In the genomic region with DNA sequence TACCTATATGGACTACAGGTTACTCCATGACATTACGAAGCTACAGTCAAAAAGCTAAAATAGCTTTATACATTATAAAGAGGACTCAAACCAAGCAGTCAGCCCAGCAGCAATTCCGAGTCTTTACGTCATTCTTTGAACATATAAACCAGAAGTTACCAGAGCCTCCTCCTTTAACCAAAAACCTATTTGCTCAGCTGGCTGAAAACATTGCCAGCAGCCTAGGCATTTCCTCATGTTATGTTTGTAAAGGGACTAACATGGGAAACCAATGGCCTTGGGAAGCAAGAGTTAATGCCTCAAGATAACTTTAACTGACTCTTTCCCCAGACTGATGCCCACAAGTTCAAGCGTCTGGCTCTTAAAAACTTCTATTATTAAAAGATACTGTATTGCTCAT, we compare ENCODE assay signal across 20 cellular contexts.
DNase-seq lines count a peak whose midpoint lies in the region; TF ChIP-seq lines count a peak whose summit lies in the region.
"Had no signal": no experiment of that assay in that cellular context is flagged by ENCODE, and none has a peak within 500 bp of the region (broad histone marks: within the 10 kb centered on the region; RNA-seq: fewer than 3 reads in every experiment).

No MANE protein-coding gene starts in this region.

- TF ChIP-seq CTCF in breast epithelium (IDR thresholded peaks at IDR 0.05) (no peak), MCF 10A (IDR thresholded peaks at IDR 0.05; ENCODE audit: unreplicated experiment) (no peak), ovary (IDR thresholded peaks at IDR 0.05) (no peak)

- TF ChIP-seq EP300 in ovary (IDR thresholded peaks at IDR 0.05), result no peak

- peaks cover 27% of the 10 kb centered on the region for H3K9me3 Mint-ChIP-seq in MCF 10A (ENCODE audit: unreplicated experiment)

- H3K27ac ChIP-seq in breast epithelium (peak overlapping the region in 1 of 2 donors; percentile 70), ovary (peak overlapping the region; percentile 79 to 94)
- H3K27ac ChIP-seq: 22Rv1, BLaER1, C4-2B had no signal

- no peaks in the 10 kb centered on the region for H3K36me3 Mint-ChIP-seq in MCF 10A (ENCODE audit: insufficient read depth, unreplicated experiment)
- H3K36me3 Mint-ChIP-seq: CD4-positive, CD25-positive, alpha-beta regulatory T cell; CD8-positive, alpha-beta T cell had no signal

- H3K4me3 ChIP-seq in breast epithelium (peak overlapping the region in 2 of 3 donors; percentile 14 to 30), ovary (no peak overlapping the region)
- H3K4me3 ChIP-seq: BLaER1, HAP-1 had no signal

- CTCF ChIA-PET in MCF 10A (lab: Yijun Ruan, JAX), result no interaction called here

- H3K36me3 ChIP-seq in breast epithelium (no peaks in the 10 kb centered on the region), ovary (no peaks in the 10 kb centered on the region)
- H3K36me3 ChIP-seq: BLaER1, HAP-1 had no signal

- H3K4me1 ChIP-seq in breast epithelium (no peaks in the 10 kb centered on the region), ovary (ENCODE audit: insufficient read depth) (peaks cover 2% of the 10 kb centered on the region)
- H3K4me1 ChIP-seq: BLaER1, Caco-2, HAP-1 had no signal

- no peak overlapping the region for H3K27ac Mint-ChIP-seq in MCF 10A (ENCODE audit: low read depth, unreplicated experiment)
- H3K27ac Mint-ChIP-seq: B cell; CD8-positive, alpha-beta T cell; HFFc6 had no signal

- POLR2A ChIA-PET in MCF 10A (lab: Yijun Ruan, JAX), result no interaction called here

- no peaks in the 10 kb centered on the region for H3K27me3 Mint-ChIP-seq in MCF 10A (ENCODE audit: insufficient read depth, unreplicated experiment)
- H3K27me3 Mint-ChIP-seq: B cell; CD4-positive, CD25-positive, alpha-beta regulatory T cell had no signal

- TF ChIP-seq POLR2A in breast epithelium (IDR thresholded peaks at IDR 0.05), result no peak
- no peak for TF ChIP-seq POLR2A in ovary (IDR thresholded peaks at IDR 0.05)

- H3K27me3 ChIP-seq in breast epithelium (no peaks in the 10 kb centered on the region), ovary (no peaks in the 10 kb centered on the region)
- H3K27me3 ChIP-seq: BLaER1 had no signal

- no peak for DNase-seq in breast epithelium (ENCODE audit: low spot score in 2 of 2)
- DNase-seq in MCF 10A (ENCODE audit: unreplicated experiment), result no peak
- peak; percentile 26 for DNase-seq in RPMI8226
- no peak for DNase-seq in ovary
- DNase-seq in middle frontal gyrus (ENCODE audit: extremely low spot score, low spot score), result no peak
- no peak for DNase-seq in NCI-H2171 (lab: John Stamatoyannopoulos, UW)
- no peak for DNase-seq in NCI-H774 (lab: John Stamatoyannopoulos, UW)
- DNase-seq: Caco-2; CD4-positive, CD25-positive, alpha-beta regulatory T cell; CD8-positive, alpha-beta T cell; DMS53; DMS79 treated with DMSO at 0.1 percent for 48 hours; GF-D8; GOT3; HFFc6 had no signal

- H3K9me3 ChIP-seq in breast epithelium (no peaks in the 10 kb centered on the region), ovary (no peaks in the 10 kb centered on the region)
- H3K9me3 ChIP-seq: Caco-2, HAP-1 had no signal

- no TSS peak for BruUV-seq in MCF 10A (replicated peaks; lab: Mats Ljungman, UMichigan)

- no peak overlapping the region for H3K4me3 Mint-ChIP-seq in MCF 10A (ENCODE audit: unreplicated experiment)
- H3K4me3 Mint-ChIP-seq: B cell; CD4-positive, CD25-positive, alpha-beta regulatory T cell; CD8-positive, alpha-beta T cell; HFFc6 had no signal

- intact Hi-C loops in breast epithelium (cut with DNase I; ENCODE audit: low total_unique reads), result no loop called here
- intact Hi-C loops in MCF 10A (cut with micrococcal nuclease), result no loop called here
- intact Hi-C loops in ovary (cut with DNase I), result loop anchor here in 1 of 4 donors (10.0 kb wide), 1 partner anchor 95 kb away; no protein-coding TSS in a partner anchor

- no peaks in the 10 kb centered on the region for H3K4me1 Mint-ChIP-seq in MCF 10A (ENCODE audit: insufficient read depth, unreplicated experiment)
- H3K4me1 Mint-ChIP-seq: B cell had no signal

- 34 to 51% (median 39%) methylated on average over 4 of the region's 4 CpGs for WGBS in ovary, 3 donors
